In the genomic region with DNA sequence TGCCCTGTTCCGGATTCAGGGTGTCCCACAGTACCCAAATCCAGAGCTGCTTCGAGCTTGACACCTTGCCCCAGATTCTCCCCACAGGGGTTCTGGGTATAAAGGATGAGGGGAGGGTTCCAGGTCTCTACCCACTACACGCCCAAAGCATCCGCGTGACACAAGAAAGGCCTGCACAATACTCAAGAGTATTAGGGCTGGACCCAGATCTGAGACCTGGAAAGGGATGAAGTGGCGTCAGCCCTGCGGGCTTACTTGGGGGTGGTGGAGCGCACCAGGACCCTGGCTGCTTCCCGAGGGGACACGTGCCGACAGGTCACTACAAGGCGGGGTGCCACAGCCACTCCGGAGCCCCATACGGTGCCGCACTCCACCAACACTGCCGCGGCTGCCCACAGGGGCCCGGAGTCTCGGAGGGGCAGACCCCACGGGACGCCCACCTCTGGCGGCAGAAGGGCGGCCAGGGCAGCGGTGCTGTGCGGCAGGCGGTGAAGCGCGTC, we compare ENCODE assay signal across 8 cellular contexts. TPM values are rescaled to one million over a fixed set of nuclear protein-coding genes. Genes with fewer than 3 reads are reported as not detected.
DNase-seq lines count a peak whose midpoint lies in the region; ATAC-seq, FAIRE-seq and TF ChIP-seq lines count a peak whose summit lies in the region.

No MANE protein-coding gene starts in this region.

- H3K27me3 ChIP-seq in small intestine (ENCODE audit: control insufficient read depth in 2 of 2, insufficient read depth in 2 of 2, low read length in 2 of 2): no peaks in the 10 kb centered on the region

- peak overlapping the region; percentile 74 to 97 for H3K27ac ChIP-seq in small intestine (ENCODE audit: low read depth in 1 of 2, low read length in 1 of 2)

- H3K27ac Mint-ChIP-seq in T-helper 17 cell: peak overlapping the region; percentile 90
- H3K27ac Mint-ChIP-seq in glutamatergic neuron (ENCODE audit: unreplicated experiment): no peak overlapping the region

- peak; percentile 14 for ATAC-seq in GM18511 (IDR thresholded peaks at IDR 0.05; ENCODE audit: unreplicated experiment)
- peak; percentile 4 for ATAC-seq in HG02588 (IDR thresholded peaks at IDR 0.05; ENCODE audit: unreplicated experiment)
- peak; percentile 2 for ATAC-seq in T-helper 17 cell

- H3K27me3 Mint-ChIP-seq in T-helper 17 cell: no peaks in the 10 kb centered on the region
- peaks cover 2% of the 10 kb centered on the region for H3K27me3 Mint-ChIP-seq in glutamatergic neuron (ENCODE audit: unreplicated experiment)

- FAIRE-seq in small intestine (lab: Jason Lieb, UNC): no peak

- peaks cover 4% of the 10 kb centered on the region for H3K9me3 Mint-ChIP-seq in glutamatergic neuron (ENCODE audit: unreplicated experiment)

- TF ChIP-seq CTCF in glutamatergic neuron (IDR thresholded peaks at IDR 0.05; ENCODE audit: partially characterized antibody, unreplicated experiment): no peak

- H3K4me1 Mint-ChIP-seq in T-helper 17 cell: peaks cover 28% of the 10 kb centered on the region
- no peaks in the 10 kb centered on the region for H3K4me1 Mint-ChIP-seq in glutamatergic neuron (ENCODE audit: low read depth, unreplicated experiment)

- H3K4me3 ChIP-seq in small intestine (ENCODE audit: low read depth in 1 of 2, low read length in 2 of 2): peak overlapping the region; percentile 60 to 87

- DNase-seq in T-helper 17 cell: no peak
- no peak for DNase-seq in glutamatergic neuron
- peak; percentile 16 for DNase-seq in small intestine
- no peak for DNase-seq in globus pallidus (ENCODE audit: low spot score)
- DNase-seq in NCI-H1930 (lab: John Stamatoyannopoulos, UW): no peak
- DNase-seq in inferior parietal cortex (ENCODE audit: extremely low spot score): no peak

- 8 to 10% (median 9%) methylated on average over 13 to 28 of the region's 28 CpGs for WGBS in small intestine, 3 donors

- peaks cover 0 to 6% of the 10 kb centered on the region in 2 donors for H3K36me3 ChIP-seq in small intestine (ENCODE audit: control insufficient read depth in 2 of 2, insufficient read depth in 2 of 2, low read length in 2 of 2)

- H3K4me3 Mint-ChIP-seq in T-helper 17 cell (peak overlapping the region; percentile 91), glutamatergic neuron (ENCODE audit: unreplicated experiment) (peak overlapping the region; percentile 74)

- H3K9me3 ChIP-seq in T-helper 17 cell (ENCODE audit: control insufficient read depth, low read length, poor library complexity, severe bottlenecking): no peaks in the 10 kb centered on the region
- no peaks in the 10 kb centered on the region for H3K9me3 ChIP-seq in small intestine (ENCODE audit: control insufficient read depth, low read depth)

- H3K36me3 Mint-ChIP-seq in T-helper 17 cell (ENCODE audit: low read depth) (no peaks in the 10 kb centered on the region), glutamatergic neuron (ENCODE audit: unreplicated experiment) (no peaks in the 10 kb centered on the region)

- peaks cover 2 to 5% of the 10 kb centered on the region in 2 donors for H3K4me1 ChIP-seq in small intestine (ENCODE audit: control insufficient read depth in 2 of 2, insufficient read depth in 1 of 2, low read depth in 1 of 2, low read length in 1 of 2)

RNA-seq across cellular contexts. Expression of gene TYSND1, which starts 1.3 kb away (rescaled TPM):
- 10 to 100 TPM; 14.2 to 14.9 TPM for total RNA-seq in T-helper 17 cell
- 1.9 TPM for total RNA-seq in glutamatergic neuron (ENCODE audit: unreplicated experiment)
- 10 to 100 TPM; 10.5 to 12.7 (median 12.2) TPM for polyA plus RNA-seq in small intestine

RNA-seq across cellular contexts. Expression of gene AIFM2, which starts 12.6 kb away (rescaled TPM):
- total RNA-seq in T-helper 17 cell: 1 to 10 TPM; 2.1 to 3.0 TPM
- 0.74 TPM for total RNA-seq in glutamatergic neuron (ENCODE audit: unreplicated experiment)
- polyA plus RNA-seq in small intestine: 10 to 100 TPM; 12.7 to 15.7 (median 14.4) TPM

RNA-seq across cellular contexts. Expression of gene SAR1A, which starts 25.1 kb away (rescaled TPM):
- total RNA-seq in T-helper 17 cell (100 to 1,000 TPM; 131 to 132 TPM), glutamatergic neuron (ENCODE audit: unreplicated experiment) (87.8 TPM)
- 10 to 100 TPM; 18.8 to 34.0 (median 18.9) TPM for polyA plus RNA-seq in small intestine
